In genomic region chr20:10466325-10466724, GRCh38 we compare ENCODE assay signal across 12 cellular contexts. TPM values are rescaled to one million over a fixed set of nuclear protein-coding genes. Genes with fewer than 3 reads are reported as not detected.
DNase-seq lines count a peak whose midpoint lies in the region; TF ChIP-seq lines count a peak whose summit lies in the region.
"Had no signal": no experiment of that assay in that cellular context is flagged by ENCODE, and none has a peak within 500 bp of the region (broad histone marks: within the 10 kb centered on the region; RNA-seq: fewer than 3 reads in every experiment).

No MANE protein-coding gene starts in this region.

- H3K9me2 ChIP-seq in MM.1S (replicated peaks; ENCODE audit: insufficient read depth, low read length), result no peaks in the 10 kb centered on the region

- no peaks in the 10 kb centered on the region for H3F3A ChIP-seq in MM.1S (ENCODE audit: insufficient read depth, low read length)

- CTCF ChIA-PET in Caco-2 (lab: Charles Lee), result interaction anchor here (0.5 kb wide), 1 partner anchor 34 kb away, joined by 5 read pairs; no protein-coding TSS in a partner anchor

- POLR2A ChIA-PET in Caco-2 (lab: Charles Lee), result no interaction called here

- no peak overlapping the region for H3K9ac ChIP-seq in MM.1S (ENCODE audit: low read length)

- H3K9me3 ChIP-seq in Caco-2 (no peaks in the 10 kb centered on the region), WERI-Rb-1 (ENCODE audit: severe bottlenecking) (no peaks in the 10 kb centered on the region), MM.1S (replicated peaks; ENCODE audit: insufficient read depth, low read length) (no peaks in the 10 kb centered on the region)

- BruUV-seq in Caco-2 (replicated peaks; lab: Mats Ljungman, UMichigan), result no TSS peak

- H3K27ac ChIP-seq in WERI-Rb-1 (no peak overlapping the region), MM.1S (ENCODE audit: low read length) (no peak overlapping the region)

- H3K79me2 ChIP-seq in MM.1S (ENCODE audit: low read length), result no peaks in the 10 kb centered on the region

- no peaks in the 10 kb centered on the region for H3K36me3 ChIP-seq in Caco-2 (ENCODE audit: control insufficient read depth, insufficient read depth, low read length)
- H3K36me3 ChIP-seq in WERI-Rb-1, result no peaks in the 10 kb centered on the region
- H3K36me3 ChIP-seq in MM.1S (replicated peaks; ENCODE audit: insufficient read depth, low read length), result no peaks in the 10 kb centered on the region

- intact Hi-C loops in Caco-2 (cut with micrococcal nuclease; ENCODE audit: unreplicated experiment), result loop anchor here (5.0 kb wide), 1 partner anchor 806 kb away; no protein-coding TSS in a partner anchor

- no peaks in the 10 kb centered on the region for H4K20me1 ChIP-seq in MM.1S (ENCODE audit: insufficient read depth, low read length)

- H3K9me3 Mint-ChIP-seq in Caco-2 (ENCODE audit: unreplicated experiment) (peaks cover 12% of the 10 kb centered on the region), nephron progenitor cell (peaks cover 18% of the 10 kb centered on the region)

- H3K4me3 ChIP-seq in Caco-2 (ENCODE audit: low read depth, low read length) (no peak overlapping the region), WERI-Rb-1 (ENCODE audit: low read depth, low read length) (no peak overlapping the region), fibroblast of pulmonary artery (replicated peaks; ENCODE audit: low read depth, low read length) (no peak overlapping the region), MM.1S (ENCODE audit: low read length) (no peak overlapping the region)

- TF ChIP-seq CTCF in Caco-2 (IDR thresholded peaks at IDR 0.05; ENCODE audit: insufficient read depth in 1 of 2, low read depth in 1 of 2, low read length in 1 of 2, severe bottlenecking in 1 of 2, unreplicated experiment in 1 of 2) (no peak), WERI-Rb-1 (IDR thresholded peaks at IDR 0.05; ENCODE audit: low read depth, low read length) (no peak), fibroblast of pulmonary artery (IDR thresholded peaks at IDR 0.05; ENCODE audit: low read length, missing control alignments) (no peak), nephron progenitor cell (IDR thresholded peaks at IDR 0.05) (no peak), MM.1S (IDR thresholded peaks at IDR 0.05; ENCODE audit: low read length) (no peak)

- H3K4me3 Mint-ChIP-seq in Caco-2 (ENCODE audit: unreplicated experiment) (no peak overlapping the region), nephron progenitor cell (peak overlapping the region; percentile 21)

- H3K4me1 ChIP-seq in Caco-2, result peaks cover 19% of the 10 kb centered on the region; the same call in 1 of the 2 replicates
- H3K4me1 ChIP-seq in MM.1S (ENCODE audit: low read length), result peaks cover 6% of the 10 kb centered on the region; the same call in 1 of the 2 replicates

- DNase-seq in Caco-2 (no peak), WERI-Rb-1 (peak; percentile 46), fibroblast of pulmonary artery (ENCODE audit: low read depth) (peak; percentile 50), nephron progenitor cell (peak; percentile 30), MM.1S (no peak), NCI-H510A treated with DMSO at 0.1 percent for 48 hours (lab: John Stamatoyannopoulos, UW) (no peak), DMS153 treated with DMSO at 0.1 percent for 48 hours (lab: John Stamatoyannopoulos, UW; ENCODE audit: unreplicated experiment) (no peak)
- DNase-seq in activated CD8-positive, alpha-beta memory T cell treated with anti-CD3 and anti-CD28 coated beads, Interleukin-2, amount 50 U/mL, for 4 hours, result no peak
- DNase-seq: activated CD4-positive, CD25-positive, alpha-beta regulatory T cell treated with anti-CD3 and anti-CD28 coated beads, Interleukin-2, amount 50 U/mL, for 72 hours; DND-41; kidney; stimulated activated CD4-positive, alpha-beta T cell treated with anti-CD3 and anti-CD28 coated beads, Interleukin-1b, Interleukin-23, amount 100 ng/mL, for 48 hours had no signal

- H3K4me2 ChIP-seq in MM.1S (ENCODE audit: low read depth, low read length), result no peak overlapping the region

- no peak overlapping the region for H2AFZ ChIP-seq in MM.1S (ENCODE audit: low read length)

- no peaks in the 10 kb centered on the region for H3K27me3 Mint-ChIP-seq in Caco-2 (ENCODE audit: insufficient read depth, unreplicated experiment)
- H3K27me3 Mint-ChIP-seq in nephron progenitor cell (ENCODE audit: low read depth, poor library complexity), result no peaks in the 10 kb centered on the region

- H3K27ac Mint-ChIP-seq in Caco-2 (ENCODE audit: unreplicated experiment), result peak overlapping the region; percentile 34
- peak overlapping the region; percentile 92 for H3K27ac Mint-ChIP-seq in nephron progenitor cell

- H3K4me1 Mint-ChIP-seq in Caco-2 (ENCODE audit: low read depth, unreplicated experiment) (peaks cover 21% of the 10 kb centered on the region), nephron progenitor cell (peaks cover 45% of the 10 kb centered on the region)

- H3K36me3 Mint-ChIP-seq in Caco-2 (ENCODE audit: insufficient read depth, unreplicated experiment) (peaks cover 6% of the 10 kb centered on the region), nephron progenitor cell (ENCODE audit: low read depth) (peaks cover 37% of the 10 kb centered on the region)

- H3K27me3 ChIP-seq in Caco-2 (replicated peaks; ENCODE audit: control insufficient read depth, insufficient read depth, low read length) (no peaks in the 10 kb centered on the region), WERI-Rb-1 (ENCODE audit: insufficient read depth, low read depth, severe bottlenecking) (no peaks in the 10 kb centered on the region), MM.1S (replicated peaks; ENCODE audit: insufficient read depth, low read length) (no peaks in the 10 kb centered on the region)

RNA-seq across cellular contexts. Expression of gene SLX4IP, which starts 31.2 kb away (rescaled TPM):
- 8.5 and 8.8 TPM in 2 replicates for total RNA-seq in Caco-2 (2022)

RNA-seq across cellular contexts. Expression of gene MKKS, which starts 32.3 kb away (rescaled TPM):
- 15.0 and 15.3 TPM in 2 replicates for total RNA-seq in Caco-2 (2022)

Comparison
In these comparisons a context has a peak if more than half of its experiments do, and no peak if none do; other contexts are left out.
1. DNase-seq: peak in WERI-Rb-1 (single experiment), fibroblast of pulmonary artery (single experiment) and nephron progenitor cell (single experiment); none in Caco-2 (0 of 2), MM.1S (single experiment), activated CD8-positive, alpha-beta memory T cell treated with anti-CD3 and anti-CD28 coated beads, Interleukin-2, amount 50 U/mL, for 4 hours (single experiment), NCI-H510A treated with DMSO at 0.1 percent for 48 hours (single experiment) and DMS153 treated with DMSO at 0.1 percent for 48 hours (single experiment).